1 cellular context compared by ENCODE assay signal in the genomic region with DNA sequence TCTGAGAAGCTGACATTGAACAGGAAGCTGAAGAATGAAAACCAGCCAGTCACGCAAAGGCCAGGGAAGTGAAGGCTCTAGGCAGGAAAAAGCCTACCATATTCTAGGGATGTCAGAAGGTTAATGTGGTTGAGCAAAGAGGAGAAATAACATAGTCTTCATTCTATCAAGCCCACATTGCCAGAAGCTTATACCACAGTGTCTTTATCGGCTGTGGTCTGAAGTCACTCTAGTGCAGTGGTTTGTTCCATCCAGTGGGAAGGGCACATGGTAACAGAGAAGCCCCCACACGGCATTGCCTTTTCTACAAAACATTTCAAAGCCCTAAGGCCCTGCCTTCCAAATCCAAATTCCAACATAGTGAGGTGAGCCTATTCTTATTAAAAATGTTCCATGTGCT.
TF ChIP-seq lines count a peak whose summit lies in the region.

No MANE protein-coding gene starts in this region.

TF ChIP-seq in HepG2, 621 proteins besides CTCF, POLR2A, EP300 and RAD21 (continued from another document):
- no peak for TF ChIP-seq TRAFD1 (CRISPR knock-in tag; IDR thresholded peaks at IDR 0.05; ENCODE audit: borderline replicate concordance)
- TF ChIP-seq ZNF362 (CRISPR knock-in tag; IDR thresholded peaks at IDR 0.05; ENCODE audit: borderline replicate concordance) = no peak
- TF ChIP-seq, protein P1, sequence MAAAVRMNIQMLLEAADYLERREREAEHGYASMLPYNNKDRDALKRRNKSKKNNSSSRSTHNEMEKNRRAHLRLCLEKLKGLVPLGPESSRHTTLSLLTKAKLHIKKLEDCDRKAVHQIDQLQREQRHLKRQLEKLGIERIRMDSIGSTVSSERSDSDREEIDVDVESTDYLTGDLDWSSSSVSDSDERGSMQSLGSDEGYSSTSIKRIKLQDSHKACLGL (CRISPR knock-in tag; IDR thresholded peaks at IDR 0.05) = no peak
- TF ChIP-seq SRSF9 (IDR thresholded peaks at IDR 0.05; ENCODE audit: borderline replicate concordance, insufficient read depth, low read depth, low read length, poor library complexity, severe bottlenecking) = no peak
- no peak for TF ChIP-seq ZNF446 (CRISPR knock-in tag; IDR thresholded peaks at IDR 0.05)
- TF ChIP-seq, protein P2, sequence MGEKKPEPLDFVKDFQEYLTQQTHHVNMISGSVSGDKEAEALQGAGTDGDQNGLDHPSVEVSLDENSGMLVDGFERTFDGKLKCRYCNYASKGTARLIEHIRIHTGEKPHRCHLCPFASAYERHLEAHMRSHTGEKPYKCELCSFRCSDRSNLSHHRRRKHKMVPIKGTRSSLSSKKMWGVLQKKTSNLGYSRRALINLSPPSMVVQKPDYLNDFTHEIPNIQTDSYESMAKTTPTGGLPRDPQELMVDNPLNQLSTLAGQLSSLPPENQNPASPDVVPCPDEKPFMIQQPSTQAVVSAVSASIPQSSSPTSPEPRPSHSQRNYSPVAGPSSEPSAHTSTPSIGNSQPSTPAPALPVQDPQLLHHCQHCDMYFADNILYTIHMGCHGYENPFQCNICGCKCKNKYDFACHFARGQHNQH (CRISPR knock-in tag; IDR thresholded peaks at IDR 0.05) = no peak
- TF ChIP-seq, protein P3, sequence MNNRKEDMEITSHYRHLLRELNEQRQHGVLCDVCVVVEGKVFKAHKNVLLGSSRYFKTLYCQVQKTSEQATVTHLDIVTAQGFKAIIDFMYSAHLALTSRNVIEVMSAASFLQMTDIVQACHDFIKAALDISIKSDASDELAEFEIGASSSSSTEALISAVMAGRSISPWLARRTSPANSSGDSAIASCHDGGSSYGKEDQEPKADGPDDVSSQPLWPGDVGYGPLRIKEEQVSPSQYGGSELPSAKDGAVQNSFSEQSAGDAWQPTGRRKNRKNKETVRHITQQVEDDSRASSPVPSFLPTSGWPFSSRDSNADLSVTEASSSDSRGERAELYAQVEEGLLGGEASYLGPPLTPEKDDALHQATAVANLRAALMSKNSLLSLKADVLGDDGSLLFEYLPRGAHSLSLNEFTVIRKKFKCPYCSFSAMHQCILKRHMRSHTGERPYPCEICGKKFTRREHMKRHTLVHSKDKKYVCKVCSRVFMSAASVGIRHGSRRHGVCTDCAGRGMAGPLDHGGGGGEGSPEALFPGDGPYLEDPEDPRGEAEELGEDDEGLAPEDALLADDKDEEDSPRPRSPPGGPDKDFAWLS (CRISPR knock-in tag; IDR thresholded peaks at IDR 0.05; ENCODE audit: borderline replicate concordance) = no peak
- no peak for TF ChIP-seq PAX8 (CRISPR knock-in tag; IDR thresholded peaks at IDR 0.05; ENCODE audit: borderline replicate concordance)
- TF ChIP-seq ZNF326 (CRISPR knock-in tag; IDR thresholded peaks at IDR 0.05; ENCODE audit: borderline replicate concordance) = no peak
- TF ChIP-seq ZNF550 (CRISPR knock-in tag; IDR thresholded peaks at IDR 0.05; ENCODE audit: borderline replicate concordance) = no peak
- TF ChIP-seq, protein P4, sequence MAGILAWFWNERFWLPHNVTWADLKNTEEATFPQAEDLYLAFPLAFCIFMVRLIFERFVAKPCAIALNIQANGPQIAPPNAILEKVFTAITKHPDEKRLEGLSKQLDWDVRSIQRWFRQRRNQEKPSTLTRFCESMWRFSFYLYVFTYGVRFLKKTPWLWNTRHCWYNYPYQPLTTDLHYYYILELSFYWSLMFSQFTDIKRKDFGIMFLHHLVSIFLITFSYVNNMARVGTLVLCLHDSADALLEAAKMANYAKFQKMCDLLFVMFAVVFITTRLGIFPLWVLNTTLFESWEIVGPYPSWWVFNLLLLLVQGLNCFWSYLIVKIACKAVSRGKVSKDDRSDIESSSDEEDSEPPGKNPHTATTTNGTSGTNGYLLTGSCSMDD (CRISPR knock-in tag; IDR thresholded peaks at IDR 0.05) = no peak
- TF ChIP-seq ZBTB7A (CRISPR knock-in tag; IDR thresholded peaks at IDR 0.05) = no peak
- no peak for TF ChIP-seq KDM4B (CRISPR knock-in tag; IDR thresholded peaks at IDR 0.05)
